10 cellular contexts compared by ENCODE assay signal in the genomic region with DNA sequence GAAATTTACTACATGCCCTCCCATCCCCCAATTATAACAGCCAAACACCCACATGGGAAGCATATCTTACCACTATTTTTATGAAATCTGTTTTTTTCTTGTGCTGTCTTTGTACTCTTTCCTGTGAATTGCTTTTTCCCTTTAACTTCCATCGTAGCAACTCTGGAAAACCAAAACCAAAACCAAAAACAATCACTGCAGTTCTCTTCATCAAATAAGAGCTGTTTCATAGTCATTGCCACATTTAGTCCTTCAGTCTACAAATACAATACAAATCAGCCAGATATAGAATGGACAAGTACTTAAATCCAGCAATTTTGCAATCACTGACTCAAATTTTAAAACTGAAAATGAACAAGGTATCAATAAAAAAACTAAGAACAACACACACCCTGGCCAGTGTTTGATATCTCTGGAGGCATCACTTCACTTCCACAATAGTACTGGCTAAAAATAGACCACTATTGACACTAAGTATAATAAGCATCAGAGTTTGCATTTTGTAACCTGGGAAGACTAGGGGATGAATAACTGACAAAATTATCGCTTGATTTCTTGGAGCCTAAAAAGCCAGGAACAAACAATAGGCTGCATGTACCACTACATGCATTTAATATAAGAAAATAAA. TPM values are rescaled to one million over a fixed set of nuclear protein-coding genes. Genes with fewer than 3 reads are reported as not detected.
DNase-seq lines count a peak whose midpoint lies in the region; ATAC-seq and TF ChIP-seq lines count a peak whose summit lies in the region.
"Had no signal": no experiment of that assay in that cellular context is flagged by ENCODE, and none has a peak within 500 bp of the region (broad histone marks: within the 10 kb centered on the region; RNA-seq: fewer than 3 reads in every experiment).

No MANE protein-coding gene starts in this region.

- H3K4me1 ChIP-seq in DOHH2 (ENCODE audit: control insufficient read depth, low read length) (peaks cover 41% of the 10 kb centered on the region), left ventricle myocardium inferior (peaks cover 61% of the 10 kb centered on the region)

- peaks cover 87% of the 10 kb centered on the region for H3K79me2 ChIP-seq in DOHH2 (ENCODE audit: control insufficient read depth, low read length)

- no peak overlapping the region for H3K27ac ChIP-seq in DOHH2 (ENCODE audit: low read depth, low read length)
- peak overlapping the region; percentile 23 for H3K27ac ChIP-seq in VCaP
- H3K27ac ChIP-seq in left ventricle myocardium inferior (replicated peaks): peak overlapping the region; percentile 59
- H3K27ac ChIP-seq: HL-60 had no signal

- peak overlapping the region; percentile 20 for H3K27ac Mint-ChIP-seq in stimulated activated effector memory CD8-positive, alpha-beta T cell treated with anti-CD3 and anti-CD28 coated beads, Interleukin-12 subunit alpha, Interleukin-12 subunit beta, amount 100 ng/mL, for 72 hours

- no peak for TF ChIP-seq CTCF in DOHH2 (IDR thresholded peaks at IDR 0.05; ENCODE audit: low read depth, low read length, poor library complexity, severe bottlenecking)
- TF ChIP-seq CTCF in VCaP (conservative IDR thresholded peaks at IDR 0.05): no peak
- TF ChIP-seq CTCF in left ventricle myocardium inferior (IDR thresholded peaks at IDR 0.05; ENCODE audit: borderline replicate concordance): no peak

- H3K4me3 Mint-ChIP-seq in stimulated activated effector memory CD8-positive, alpha-beta T cell treated with anti-CD3 and anti-CD28 coated beads, Interleukin-12 subunit alpha, Interleukin-12 subunit beta, amount 100 ng/mL, for 72 hours: no peak overlapping the region

- H3K4me3 ChIP-seq in DOHH2 (ENCODE audit: low read length) (no peak overlapping the region), left ventricle myocardium inferior (peak overlapping the region; percentile 46)

- no peaks in the 10 kb centered on the region for H3K9me3 ChIP-seq in DOHH2 (ENCODE audit: control insufficient read depth, insufficient read depth, low read length)
- H3K9me3 ChIP-seq in left ventricle myocardium inferior (replicated peaks): no peaks in the 10 kb centered on the region

- peaks cover 47% of the 10 kb centered on the region for H4K20me1 ChIP-seq in DOHH2 (ENCODE audit: control insufficient read depth, insufficient read depth, low read depth, low read length)

- H3K4me1 Mint-ChIP-seq in stimulated activated effector memory CD8-positive, alpha-beta T cell treated with anti-CD3 and anti-CD28 coated beads, Interleukin-12 subunit alpha, Interleukin-12 subunit beta, amount 100 ng/mL, for 72 hours: peaks cover 28% of the 10 kb centered on the region

- H3K9me3 Mint-ChIP-seq in stimulated activated effector memory CD8-positive, alpha-beta T cell treated with anti-CD3 and anti-CD28 coated beads, Interleukin-12 subunit alpha, Interleukin-12 subunit beta, amount 100 ng/mL, for 72 hours: no peaks in the 10 kb centered on the region

- ATAC-seq in stimulated activated effector memory CD8-positive, alpha-beta T cell treated with anti-CD3 and anti-CD28 coated beads, Interleukin-12 subunit alpha, Interleukin-12 subunit beta, amount 100 ng/mL, for 72 hours: no peak
- ATAC-seq in HG03039 (IDR thresholded peaks at IDR 0.05; ENCODE audit: unreplicated experiment) (no peak), HG02571 (IDR thresholded peaks at IDR 0.05; ENCODE audit: unreplicated experiment) (no peak)

- H3K36me3 ChIP-seq in DOHH2 (ENCODE audit: control insufficient read depth, low read length) (peaks cover 95% of the 10 kb centered on the region), left ventricle myocardium inferior (peaks cover 34% of the 10 kb centered on the region)

- H3K27me3 ChIP-seq in DOHH2 (ENCODE audit: control insufficient read depth, low read length): no peaks in the 10 kb centered on the region
- no peaks in the 10 kb centered on the region for H3K27me3 ChIP-seq in left ventricle myocardium inferior (ENCODE audit: low read depth)

- peaks cover 67% of the 10 kb centered on the region for H3K36me3 Mint-ChIP-seq in stimulated activated effector memory CD8-positive, alpha-beta T cell treated with anti-CD3 and anti-CD28 coated beads, Interleukin-12 subunit alpha, Interleukin-12 subunit beta, amount 100 ng/mL, for 72 hours

- DNase-seq in left ventricle myocardium inferior (no peak), T1000 (lab: John Stamatoyannopoulos, UW) (no peak)
- DNase-seq in stimulated activated effector memory CD8-positive, alpha-beta T cell treated with anti-CD3 and anti-CD28 coated beads, Interleukin-12 subunit alpha, Interleukin-12 subunit beta, amount 100 ng/mL, for 72 hours (ENCODE audit: low spot score in 2 of 2): no peak
- DNase-seq: activated CD4-positive, CD25-positive, alpha-beta regulatory T cell; NCI-H524 had no signal

- peak overlapping the region; percentile 28; the same call in 1 of the 2 replicates for H3K4me2 ChIP-seq in DOHH2 (ENCODE audit: low read length)

- no peaks in the 10 kb centered on the region for H3K9me2 ChIP-seq in DOHH2 (replicated peaks; ENCODE audit: control insufficient read depth, low read length)

- intact Hi-C loops in left ventricle myocardium inferior (cut with micrococcal nuclease): no loop called here

- no peaks in the 10 kb centered on the region for H3F3A ChIP-seq in DOHH2 (ENCODE audit: control insufficient read depth, insufficient read depth)

RNA-seq across cellular contexts. Expression of gene PUM3, which starts 5.4 kb away (rescaled TPM):
- 15.1 TPM for total RNA-seq in left ventricle myocardium inferior
